In the genomic region with DNA sequence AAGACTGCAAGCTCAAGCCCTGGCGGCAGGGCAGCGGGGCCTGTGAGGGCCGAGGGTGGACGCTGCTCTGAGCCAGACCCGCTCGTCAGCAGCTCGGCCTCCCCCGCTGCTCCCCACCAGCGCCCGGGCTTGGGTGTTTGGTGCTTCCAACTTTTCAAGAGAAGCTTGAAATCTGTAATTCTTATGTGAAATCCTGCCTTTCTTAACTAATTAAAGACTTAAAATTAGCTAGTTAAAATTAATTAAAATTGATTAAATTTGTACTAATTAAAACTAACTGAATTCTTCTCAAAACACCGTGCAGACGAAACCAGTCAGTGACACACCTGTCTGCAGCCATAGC, we compare ENCODE assay signal across 1 cellular context.
TF ChIP-seq lines count a peak whose summit lies in the region.

No MANE protein-coding gene starts in this region.

TF ChIP-seq in HCT116, 20 proteins besides CTCF, POLR2A, EP300 and RAD21 (continued from another document):
- TF ChIP-seq CEBPB (IDR thresholded peaks at IDR 0.05; ENCODE audit: low read depth): no peak
- no peak for TF ChIP-seq SIN3A (IDR thresholded peaks at IDR 0.05; ENCODE audit: low read depth)
- TF ChIP-seq SRF (IDR thresholded peaks at IDR 0.05; ENCODE audit: low read depth): no peak
- no peak for TF ChIP-seq EGR1 (IDR thresholded peaks at IDR 0.05; ENCODE audit: low read depth)
- no peak for TF ChIP-seq YY1 (IDR thresholded peaks at IDR 0.05; ENCODE audit: extremely low read depth, insufficient replicate concordance, low read depth, low read length)
